24 cellular contexts compared by ENCODE assay signal in genomic region chr7:120582916-120583315, GRCh38.
"Had no signal": no experiment of that assay in that cellular context is flagged by ENCODE, and none has a peak within 500 bp of the region (broad histone marks: within the 10 kb centered on the region; RNA-seq: fewer than 3 reads in every experiment).

No MANE protein-coding gene starts in this region.

- H3K4me1 Mint-ChIP-seq: naive thymus-derived CD8-positive, alpha-beta T cell; T-cell had no signal

- DNase-seq: activated CD4-positive, alpha-beta T cell treated with anti-CD3 and anti-CD28 coated beads for 4 hours; activated CD4-positive, alpha-beta T cell treated with anti-CD3 and anti-CD28 coated beads, Interleukin-2, amount 50 U/mL, for 48 hours; activated CD8-positive, alpha-beta memory T cell treated with anti-CD3 and anti-CD28 coated beads for 24 hours; activated effector memory CD4-positive, alpha-beta T cell treated with Interleukin-2 at 50 U/mL for 16 hours; activated naive CD4-positive, alpha-beta T cell treated with Interleukin-2 at 50 U/mL for 16 hours; aorta; cortex of kidney; foreskin keratinocyte; islet precursor cell; left cardiac atrium; left ventricle myocardium superior; naive thymus-derived CD8-positive, alpha-beta T cell; posterior cingulate gyrus; right cardiac atrium; spleen; stimulated activated naive CD4-positive, alpha-beta T cell treated with Interleukin-2 at 50 U/mL for 16 hours; T-cell had no signal

- H3K36me3 Mint-ChIP-seq: activated naive CD8-positive, alpha-beta T cell; brain; naive thymus-derived CD8-positive, alpha-beta T cell; T-cell had no signal

- H3K9me3 Mint-ChIP-seq: brain had no signal

- H3K27ac ChIP-seq: cardiac muscle cell, esophagus muscularis mucosa, foreskin keratinocyte, spleen, tibial nerve, VCaP had no signal

- H3K36me3 ChIP-seq: cardiac muscle cell, esophagus muscularis mucosa, spleen, tibial nerve had no signal

- H3K27me3 Mint-ChIP-seq: activated naive CD8-positive, alpha-beta T cell; brain; naive thymus-derived CD8-positive, alpha-beta T cell; T-cell had no signal

- H3K9me3 ChIP-seq: esophagus muscularis mucosa, spleen, tibial nerve had no signal

- H3K4me1 ChIP-seq: esophagus muscularis mucosa, spleen, tibial nerve had no signal

- FAIRE-seq: TTC549 had no signal

- H3K4me3 ChIP-seq: cardiac muscle cell, esophagus muscularis mucosa, spleen, tibial nerve had no signal

- H3K27ac Mint-ChIP-seq: activated naive CD8-positive, alpha-beta T cell; naive thymus-derived CD8-positive, alpha-beta T cell; T-cell had no signal

- H3K4me3 Mint-ChIP-seq: activated naive CD8-positive, alpha-beta T cell; brain; naive thymus-derived CD8-positive, alpha-beta T cell; T-cell had no signal

- H3K27me3 ChIP-seq: cardiac muscle cell, esophagus muscularis mucosa, foreskin keratinocyte, spleen, tibial nerve had no signal
